In genomic region chr3:139310474-139310933, GRCh38 we compare ENCODE assay signal across 14 cellular contexts. TPM values are rescaled to one million over a fixed set of nuclear protein-coding genes. Genes with fewer than 3 reads are reported as not detected.
A peak's percentile ranks its signal among the peaks of the same experiment; 100 is the strongest.
DNase-seq lines count a peak whose midpoint lies in the region; ATAC-seq, FAIRE-seq and TF ChIP-seq lines count a peak whose summit lies in the region.
"Had no signal": no experiment of that assay in that cellular context is flagged by ENCODE, and none has a peak within 500 bp of the region (broad histone marks: within the 10 kb centered on the region; RNA-seq: fewer than 3 reads in every experiment).

No MANE protein-coding gene starts in this region.

- FAIRE-seq in H54 (lab: Jason Lieb, UNC) = no peak

- peaks cover 9 to 18% of the 10 kb centered on the region in 2 donors for H3K27me3 Mint-ChIP-seq in CD4-positive, alpha-beta memory T cell

- CTCF ChIA-PET in CD4-positive, alpha-beta memory T cell (lab: Charles Lee; ENCODE audit: partially characterized antibody) = no interaction called here

- no peaks in the 10 kb centered on the region for H3K36me3 Mint-ChIP-seq in CD4-positive, alpha-beta memory T cell
- H3K36me3 Mint-ChIP-seq: WTC11 had no signal

- no peak overlapping the region for H3K27ac Mint-ChIP-seq in CD4-positive, alpha-beta memory T cell
- H3K27ac Mint-ChIP-seq: WTC11 had no signal

- no peaks in the 10 kb centered on the region for H3K4me1 ChIP-seq in CD4-positive, alpha-beta memory T cell (ENCODE audit: insufficient read depth, low read length)
- H3K4me1 ChIP-seq: tibial artery had no signal

- H3K4me3 ChIP-seq in CD4-positive, alpha-beta memory T cell (ENCODE audit: low read length in 2 of 2) = no peak overlapping the region
- H3K4me3 ChIP-seq: tibial artery had no signal

- H3K27me3 ChIP-seq in CD4-positive, alpha-beta memory T cell (ENCODE audit: insufficient read depth, low read length) = no peaks in the 10 kb centered on the region

- H3K36me3 ChIP-seq in CD4-positive, alpha-beta memory T cell (ENCODE audit: insufficient read depth, low read length) = no peaks in the 10 kb centered on the region
- H3K36me3 ChIP-seq: tibial artery had no signal

- POLR2A ChIA-PET in CD4-positive, alpha-beta memory T cell (lab: Charles Lee; ENCODE audit: partially characterized antibody) = no interaction called here

- DNase-seq in H54 (ENCODE audit: insufficient read length, low spot score) (peak; percentile 67), T1000 (lab: John Stamatoyannopoulos, UW) (peak; percentile 76), fibroblast of the conjunctiva (ENCODE audit: low read depth) (peak; percentile 31), stromal cell of bone marrow (ENCODE audit: low read depth) (peak; percentile 79)
- no peak for DNase-seq in stimulated activated CD4-positive, alpha-beta T cell treated with anti-CD3 and anti-CD28 coated beads, Interleukin-2, amount 100 ng/mL, for 24 hours
- DNase-seq in CD4-positive, alpha-beta memory T cell = no peak
- DNase-seq: activated T-cell treated with anti-CD3 and anti-CD28 coated beads, Interleukin-2, amount 50 U/mL, for 48 hours; cerebellar nuclear complex; DMS79 treated with DMSO at 0.1 percent for 48 hours; glutamatergic neuron; NCI-H446; tibial artery had no signal

- H3K9me3 Mint-ChIP-seq in CD4-positive, alpha-beta memory T cell = peaks cover 0 to 2% (median 0%) of the 10 kb centered on the region in 8 donors
- H3K9me3 Mint-ChIP-seq: WTC11 had no signal

- no peaks in the 10 kb centered on the region for H3K9me3 ChIP-seq in CD4-positive, alpha-beta memory T cell (ENCODE audit: control insufficient read depth in 1 of 2, low read length in 2 of 2)
- H3K9me3 ChIP-seq: tibial artery had no signal

- H3K27ac ChIP-seq in CD4-positive, alpha-beta memory T cell (ENCODE audit: low read depth, low read length) = no peak overlapping the region
- H3K27ac ChIP-seq: tibial artery had no signal

- ATAC-seq in GM18867 (IDR thresholded peaks at IDR 0.05; ENCODE audit: unreplicated experiment) = no peak
- ATAC-seq: WTC11 had no signal

- H3K4me3 Mint-ChIP-seq in CD4-positive, alpha-beta memory T cell = no peak overlapping the region
- H3K4me3 Mint-ChIP-seq: WTC11 had no signal

- H3K4me1 Mint-ChIP-seq in CD4-positive, alpha-beta memory T cell = no peaks in the 10 kb centered on the region

- TF ChIP-seq POLR2A in H54 (IDR thresholded peaks at IDR 0.05; ENCODE audit: low read depth, low read length) = no peak

- intact Hi-C loops in CD4-positive, alpha-beta memory T cell (cut with micrococcal nuclease) = no loop called here

RNA-seq across cellular contexts. Expression of gene MRPS22, which starts 33.3 kb away (rescaled TPM):
- total RNA-seq in CD4-positive, alpha-beta memory T cell = 10 to 100 TPM; 33.4 to 36.9 TPM
- polyA plus RNA-seq in CD4-positive, alpha-beta memory T cell = 10 to 100 TPM; 44.9 to 58.5 TPM

Comparison
In these comparisons a context has a peak if more than half of its experiments do, and no peak if none do; other contexts are left out.
1. DNase-seq: peak in H54 (single experiment), T1000 (single experiment), fibroblast of the conjunctiva (single experiment) and stromal cell of bone marrow (single experiment); none in stimulated activated CD4-positive, alpha-beta T cell treated with anti-CD3 and anti-CD28 coated beads, Interleukin-2, amount 100 ng/mL, for 24 hours (0 of 2) and CD4-positive, alpha-beta memory T cell (0 of 5).